In genomic region chr7:22694597-22695207, GRCh38 we compare ENCODE assay signal across 1 cellular context.
TF ChIP-seq lines count a peak whose summit lies in the region.

No MANE protein-coding gene starts in this region.

TF ChIP-seq in K562, 482 proteins besides CTCF, POLR2A, EP300 and RAD21 (continued from another document):
- TF ChIP-seq AFF4 (CRISPR knock-in tag; IDR thresholded peaks at IDR 0.05) (no peak; the same call in 1 of the 2 replicates), CBFA2T3 (IDR thresholded peaks at IDR 0.05) (no peak), CXXC5 (CRISPR knock-in tag; IDR thresholded peaks at IDR 0.05) (peak; percentile 21; the same call in 1 of the 2 replicates), POLR2G (IDR thresholded peaks at IDR 0.05; ENCODE audit: low read depth, low read length) (0 out of 2 replicates have a peak, but pooled peaks have one; percentile 29), SMARCB1 (IDR thresholded peaks at IDR 0.05; ENCODE audit: insufficient read length, low read depth) (no peak), ZNF696 (CRISPR knock-in tag; conservative IDR thresholded peaks at IDR 0.05) (no peak), HNRNPK (IDR thresholded peaks at IDR 0.05; ENCODE audit: low read depth, low read length, poor library complexity, severe bottlenecking) (no peak), ZFX (CRISPR knock-in tag; IDR thresholded peaks at IDR 0.05) (no peak), CUX1 (CRISPR knock-in tag; IDR thresholded peaks at IDR 0.05) (no peak), RAD51 (IDR thresholded peaks at IDR 0.05; ENCODE audit: borderline replicate concordance, low read depth) (no peak), ZNF592 (IDR thresholded peaks at IDR 0.05) (peak; percentile 61; the same call in 1 of the 2 replicates), TFAP4 (CRISPR knock-in tag; IDR thresholded peaks at IDR 0.05; ENCODE audit: borderline replicate concordance) (no peak), CBX2 (IDR thresholded peaks at IDR 0.05; ENCODE audit: insufficient read depth, low read length, poor library complexity, severe bottlenecking) (no peak), SMC3 (conservative IDR thresholded peaks at IDR 0.05; ENCODE audit: insufficient read depth, low read depth, low read length) (no peak), DMBX1 (CRISPR knock-in tag; IDR thresholded peaks at IDR 0.05; ENCODE audit: borderline replicate concordance) (peak; percentile 82; the same call in 1 of the 2 replicates), POLR3A (IDR thresholded peaks at IDR 0.05; ENCODE audit: borderline replicate concordance, extremely low read depth, insufficient read depth, insufficient read length) (no peak), FOS (IDR thresholded peaks at IDR 0.05; ENCODE audit: extremely low read depth, insufficient read length) (no peak)
- TF ChIP-seq, protein P1, sequence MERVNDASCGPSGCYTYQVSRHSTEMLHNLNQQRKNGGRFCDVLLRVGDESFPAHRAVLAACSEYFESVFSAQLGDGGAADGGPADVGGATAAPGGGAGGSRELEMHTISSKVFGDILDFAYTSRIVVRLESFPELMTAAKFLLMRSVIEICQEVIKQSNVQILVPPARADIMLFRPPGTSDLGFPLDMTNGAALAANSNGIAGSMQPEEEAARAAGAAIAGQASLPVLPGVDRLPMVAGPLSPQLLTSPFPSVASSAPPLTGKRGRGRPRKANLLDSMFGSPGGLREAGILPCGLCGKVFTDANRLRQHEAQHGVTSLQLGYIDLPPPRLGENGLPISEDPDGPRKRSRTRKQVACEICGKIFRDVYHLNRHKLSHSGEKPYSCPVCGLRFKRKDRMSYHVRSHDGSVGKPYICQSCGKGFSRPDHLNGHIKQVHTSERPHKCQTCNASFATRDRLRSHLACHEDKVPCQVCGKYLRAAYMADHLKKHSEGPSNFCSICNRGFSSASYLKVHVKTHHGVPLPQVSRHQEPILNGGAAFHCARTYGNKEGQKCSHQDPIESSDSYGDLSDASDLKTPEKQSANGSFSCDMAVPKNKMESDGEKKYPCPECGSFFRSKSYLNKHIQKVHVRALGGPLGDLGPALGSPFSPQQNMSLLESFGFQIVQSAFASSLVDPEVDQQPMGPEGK (CRISPR knock-in tag; IDR thresholded peaks at IDR 0.05; ENCODE audit: borderline replicate concordance), result no peak
- TF ChIP-seq, protein P2, sequence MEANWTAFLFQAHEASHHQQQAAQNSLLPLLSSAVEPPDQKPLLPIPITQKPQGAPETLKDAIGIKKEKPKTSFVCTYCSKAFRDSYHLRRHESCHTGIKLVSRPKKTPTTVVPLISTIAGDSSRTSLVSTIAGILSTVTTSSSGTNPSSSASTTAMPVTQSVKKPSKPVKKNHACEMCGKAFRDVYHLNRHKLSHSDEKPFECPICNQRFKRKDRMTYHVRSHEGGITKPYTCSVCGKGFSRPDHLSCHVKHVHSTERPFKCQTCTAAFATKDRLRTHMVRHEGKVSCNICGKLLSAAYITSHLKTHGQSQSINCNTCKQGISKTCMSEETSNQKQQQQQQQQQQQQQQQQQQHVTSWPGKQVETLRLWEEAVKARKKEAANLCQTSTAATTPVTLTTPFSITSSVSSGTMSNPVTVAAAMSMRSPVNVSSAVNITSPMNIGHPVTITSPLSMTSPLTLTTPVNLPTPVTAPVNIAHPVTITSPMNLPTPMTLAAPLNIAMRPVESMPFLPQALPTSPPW (CRISPR knock-in tag; IDR thresholded peaks at IDR 0.05), result peak; percentile 35; the same call in 1 of the 2 replicates
